ENCODE assay signal across 12 cellular contexts in genomic region chr2:240957656-240958365, GRCh38. TPM values are rescaled to one million over a fixed set of nuclear protein-coding genes. Genes with fewer than 3 reads are reported as not detected.
DNase-seq lines count a peak whose midpoint lies in the region; ATAC-seq lines count a peak whose summit lies in the region.
"Had no signal": no experiment of that assay in that cellular context is flagged by ENCODE, and none has a peak within 500 bp of the region (broad histone marks: within the 10 kb centered on the region; RNA-seq: fewer than 3 reads in every experiment).

No MANE protein-coding gene starts in this region.

- DNase-seq in GM03348 (ENCODE audit: low spot score), result peak; percentile 44
- peak; percentile 42 for DNase-seq in RPMI7951 (ENCODE audit: low read depth)
- no peak for DNase-seq in left cardiac atrium
- DNase-seq in putamen (ENCODE audit: low spot score), result peak; percentile 23
- DNase-seq in foreskin melanocyte, result no peak
- no peak for DNase-seq in NCI-H2171 treated with DMSO at 0.1 percent for 48 hours (lab: John Stamatoyannopoulos, UW)
- DNase-seq: glutamatergic neuron; stimulated activated naive CD4-positive, alpha-beta T cell treated with Interleukin-2 at 50 U/mL for 16 hours had no signal

- H3K4me1 Mint-ChIP-seq in stimulated activated memory B cell treated with anti-CD40 and anti-IgM and Interleukin-4, amounts not matched to agents 10 μg/mL and 1 μg/mL and 100 μg/mL, for 72 hours, result no peaks in the 10 kb centered on the region

- no peaks in the 10 kb centered on the region for H3K9me3 Mint-ChIP-seq in stimulated activated memory B cell treated with anti-CD40 and anti-IgM and Interleukin-4, amounts not matched to agents 10 μg/mL and 1 μg/mL and 100 μg/mL, for 72 hours
- H3K9me3 Mint-ChIP-seq: activated T-helper 1 cell treated with anti-CD3 and anti-CD28 coated beads, Interleukin-12 subunit alpha, Interleukin-12 subunit beta, Interleukin-2, Interleukin-4 antibody, amounts not matched to agents 30 ng/mL and 10 ng/mL and 1 ng/mL, durations not matched to agents 14 hours and 24 hours and 36 hours had no signal

- no peak overlapping the region for H3K4me3 Mint-ChIP-seq in stimulated activated memory B cell treated with anti-CD40 and anti-IgM and Interleukin-4, amounts not matched to agents 10 μg/mL and 1 μg/mL and 100 μg/mL, for 72 hours
- H3K4me3 Mint-ChIP-seq: activated T-helper 1 cell treated with anti-CD3 and anti-CD28 coated beads, Interleukin-12 subunit alpha, Interleukin-12 subunit beta, Interleukin-2, Interleukin-4 antibody, amounts not matched to agents 30 ng/mL and 10 ng/mL and 1 ng/mL, durations not matched to agents 14 hours and 24 hours and 36 hours had no signal

- H3K36me3 Mint-ChIP-seq in stimulated activated memory B cell treated with anti-CD40 and anti-IgM and Interleukin-4, amounts not matched to agents 10 μg/mL and 1 μg/mL and 100 μg/mL, for 72 hours, result no peaks in the 10 kb centered on the region

- ATAC-seq in left cardiac atrium, result peak; percentile 48 to 52
- ATAC-seq in stimulated activated memory B cell treated with anti-CD40 and anti-IgM and Interleukin-4, amounts not matched to agents 10 μg/mL and 1 μg/mL and 100 μg/mL, for 72 hours, result no peak

- intact Hi-C loops in left cardiac atrium (cut with DNase I), result no loop called here

- H3K27me3 Mint-ChIP-seq in stimulated activated memory B cell treated with anti-CD40 and anti-IgM and Interleukin-4, amounts not matched to agents 10 μg/mL and 1 μg/mL and 100 μg/mL, for 72 hours, result peaks cover 51% of the 10 kb centered on the region

- no peak overlapping the region for H3K27ac Mint-ChIP-seq in stimulated activated memory B cell treated with anti-CD40 and anti-IgM and Interleukin-4, amounts not matched to agents 10 μg/mL and 1 μg/mL and 100 μg/mL, for 72 hours
- H3K27ac Mint-ChIP-seq: activated T-helper 1 cell treated with anti-CD3 and anti-CD28 coated beads, Interleukin-12 subunit alpha, Interleukin-12 subunit beta, Interleukin-2, Interleukin-4 antibody, amounts not matched to agents 30 ng/mL and 10 ng/mL and 1 ng/mL, durations not matched to agents 14 hours and 24 hours and 36 hours had no signal

RNA-seq across cellular contexts. Expression of gene SNED1, which starts 40.6 kb away (rescaled TPM):
- total RNA-seq in RPMI7951 (2014; rRNA removed; shearing (Covaris generic)), result 63.7 and 65.5 TPM in 2 replicates
- 10 to 100 TPM; 12.2 to 31.9 TPM for total RNA-seq in left cardiac atrium

RNA-seq across cellular contexts. Expression of gene CROCC2, which starts 51.7 kb away (rescaled TPM):
- 0.12 TPM in 1 of 2 replicates, not detected in the other for total RNA-seq in RPMI7951 (2014; rRNA removed; shearing (Covaris generic))
- total RNA-seq in left cardiac atrium, result not detected
- total RNA-seq: activated T-helper 1 cell treated with anti-CD3 and anti-CD28 coated beads, Interleukin-12 subunit alpha, Interleukin-12 subunit beta, Interleukin-2, Interleukin-4 antibody, amounts not matched to agents 30 ng/mL and 10 ng/mL and 1 ng/mL, durations not matched to agents 14 hours and 24 hours and 36 hours; Daoy; MCF 10A had no signal

Comparison
In these comparisons a context has a peak if more than half of its experiments do, and no peak if none do; other contexts are left out.
1. DNase-seq: peak in GM03348 (single experiment), RPMI7951 (single experiment) and putamen (single experiment); none in left cardiac atrium (single experiment), foreskin melanocyte (single experiment) and NCI-H2171 treated with DMSO at 0.1 percent for 48 hours (single experiment).